8 cellular contexts compared by ENCODE assay signal in the genomic region with DNA sequence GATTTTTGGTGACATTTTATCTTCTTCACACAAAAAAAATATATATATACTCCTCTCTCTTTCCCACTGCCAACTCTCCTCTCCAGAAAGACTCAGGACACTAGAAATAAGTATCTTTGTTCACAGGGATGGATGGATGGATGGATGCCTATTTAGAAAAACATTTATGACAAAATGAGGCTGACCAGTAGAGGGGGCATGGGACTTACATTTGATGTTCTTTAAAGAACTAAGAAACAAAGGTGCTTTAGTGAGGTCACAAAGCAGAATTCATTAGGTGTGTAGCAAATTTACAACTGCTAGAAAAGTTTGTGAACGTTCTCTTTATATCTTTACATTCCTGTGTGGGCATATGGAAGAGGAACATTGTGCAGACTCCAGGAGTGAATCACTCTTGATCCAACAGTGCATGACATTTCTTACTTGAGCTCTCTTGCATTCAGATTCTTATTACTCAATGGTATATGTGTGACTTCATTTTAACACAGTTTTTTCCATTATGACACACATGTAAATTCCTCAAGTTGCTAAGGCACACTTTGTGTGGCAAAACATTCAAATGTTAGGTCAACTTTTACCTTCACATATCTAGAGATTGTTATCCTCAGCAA. TPM values are rescaled to one million over a fixed set of nuclear protein-coding genes. Genes with fewer than 3 reads are reported as not detected.
A peak's percentile ranks its signal among the peaks of the same experiment; 100 is the strongest.
DNase-seq lines count a peak whose midpoint lies in the region; ATAC-seq and TF ChIP-seq lines count a peak whose summit lies in the region.

No MANE protein-coding gene starts in this region.

- H3K4me3 ChIP-seq in fibroblast of the aortic adventitia (ENCODE audit: low read depth, low read length), result no peak overlapping the region

- DNase-seq in CD1c-positive myeloid dendritic cell (ENCODE audit: extremely low spot score) (peak; percentile 74), NCI-H2196 (lab: John Stamatoyannopoulos, UW; ENCODE audit: unreplicated experiment) (peak; percentile 60), fibroblast of the aortic adventitia (ENCODE audit: low read depth) (peak; percentile 71), putamen (ENCODE audit: low spot score) (peak; percentile 28), posterior vena cava (ENCODE audit: low spot score) (no peak), OCI-M2 (lab: John Stamatoyannopoulos, UW; ENCODE audit: unreplicated experiment) (no peak)
- peak; percentile 47 for DNase-seq in activated CD4-positive, alpha-beta T cell treated with anti-CD3 and anti-CD28 coated beads, Interleukin-2, amount 50 U/mL, for 1 hour

- TF ChIP-seq CTCF in fibroblast of the aortic adventitia (IDR thresholded peaks at IDR 0.05; ENCODE audit: insufficient read depth, low read length), result peak; percentile 65

- ATAC-seq in GM18511 (IDR thresholded peaks at IDR 0.05; ENCODE audit: unreplicated experiment), result peak; percentile 44

- intact Hi-C loops in posterior vena cava (cut with DNase I), result loop anchor here in 1 of 2 donors (5.0 kb wide), 1 partner anchor 1074 kb away; no protein-coding TSS in a partner anchor

RNA-seq across cellular contexts. Expression of gene SIK2, which starts 15.8 kb away (rescaled TPM):
- total RNA-seq in fibroblast of the aortic adventitia (ENCODE audit: low replicate concordance), result 8.8 and 16.6 TPM in 2 replicates
- total RNA-seq in posterior vena cava, result 10 to 100 TPM; 22.7 to 26.1 TPM

RNA-seq across cellular contexts. Expression of gene LAYN, which starts 45.9 kb away (rescaled TPM):
- total RNA-seq in fibroblast of the aortic adventitia (ENCODE audit: low replicate concordance) (34.2 and 48.7 TPM in 2 replicates), posterior vena cava (10 to 100 TPM in 1 of 2 donors, 1 to 10 TPM in 1; 8.7 to 15.0 TPM)

Comparison
In these comparisons a context has a peak if more than half of its experiments do, and no peak if none do; other contexts are left out.
1. DNase-seq: peak in CD1c-positive myeloid dendritic cell (single experiment), NCI-H2196 (single experiment), activated CD4-positive, alpha-beta T cell treated with anti-CD3 and anti-CD28 coated beads, Interleukin-2, amount 50 U/mL, for 1 hour (single experiment), fibroblast of the aortic adventitia (single experiment) and putamen (single experiment); none in posterior vena cava (single experiment) and OCI-M2 (single experiment).